ENCODE assay signal across 26 cellular contexts in genomic region chr3:49556500-49557275, GRCh38.
"Had no signal": no experiment of that assay in that cellular context is flagged by ENCODE, and none has a peak within 500 bp of the region (broad histone marks: within the 10 kb centered on the region; RNA-seq: fewer than 3 reads in every experiment).

No MANE protein-coding gene starts in this region.

- H3K4me3 Mint-ChIP-seq: activated naive CD4-positive, alpha-beta T cell treated with anti-CD3 and anti-CD28 coated beads for 36 hours; activated naive CD8-positive, alpha-beta T cell treated with anti-CD3 and anti-CD28 coated beads, Interleukin-2, amount 10 ng/mL, durations not matched to agents 7 days and 5 days; activated T-helper 1 cell treated with anti-CD3 and anti-CD28 coated beads, Interleukin-12 subunit alpha, Interleukin-12 subunit beta, Interleukin-2, Interleukin-4 antibody, amounts not matched to agents 30 ng/mL and 10 ng/mL and 1 ng/mL, durations not matched to agents 14 hours and 24 hours and 36 hours had no signal

- H3K9me3 Mint-ChIP-seq: activated naive CD4-positive, alpha-beta T cell treated with anti-CD3 and anti-CD28 coated beads for 36 hours; activated T-helper 1 cell treated with anti-CD3 and anti-CD28 coated beads, Interleukin-12 subunit alpha, Interleukin-12 subunit beta, Interleukin-2, Interleukin-4 antibody, amounts not matched to agents 30 ng/mL and 10 ng/mL and 1 ng/mL, durations not matched to agents 14 hours and 24 hours and 36 hours had no signal

- DNase-seq: activated CD4-positive, alpha-beta T cell treated with anti-CD3 and anti-CD28 coated beads for 48 hours; activated CD4-positive, alpha-beta T cell treated with anti-CD3 and anti-CD28 coated beads, Interleukin-2, amount 50 U/mL, for 48 hours; activated CD8-positive, alpha-beta memory T cell treated with anti-CD3 and anti-CD28 coated beads, Interleukin-2, amount 50 U/mL, for 4 hours; activated effector memory CD4-positive, alpha-beta T cell treated with anti-CD3 and anti-CD28 coated beads, Interleukin-2, amount 50 U/mL, for 16 hours; activated naive CD4-positive, alpha-beta T cell treated with anti-CD3 and anti-CD28 coated beads for 36 hours; activated naive CD8-positive, alpha-beta T cell treated with anti-CD3 and anti-CD28 coated beads, Interleukin-2, amount 10 ng/mL, durations not matched to agents 7 days and 5 days; activated T-cell treated with anti-CD3 and anti-CD28 coated beads, Interleukin-2, amount 50 U/mL, for 1 hour; central memory CD4-positive, alpha-beta T cell; dermis blood vessel endothelial cell; effector CD8-positive, alpha-beta T cell; gastrocnemius medialis; immature natural killer cell; kidney; left colon; mammary epithelial cell; nephron progenitor cell; right cardiac atrium; stimulated activated CD4-positive, alpha-beta T cell treated with anti-CD3 and anti-CD28 coated beads, Interleukin-15, amount 100 ng/mL, for 24 hours; stimulated activated CD4-positive, alpha-beta T cell treated with anti-CD3 and anti-CD28 coated beads, Interleukin-2, amount 100 ng/mL, for 24 hours; stimulated activated naive CD4-positive, alpha-beta T cell; WERI-Rb-1 had no signal

- H3K27ac ChIP-seq: gastrocnemius medialis, heart left ventricle, suprapubic skin, tibial nerve, WERI-Rb-1 had no signal

- H3K36me3 Mint-ChIP-seq: activated naive CD8-positive, alpha-beta T cell treated with anti-CD3 and anti-CD28 coated beads, Interleukin-2, amount 10 ng/mL, durations not matched to agents 7 days and 5 days; immature natural killer cell had no signal

- ATAC-seq: activated CD4-positive, CD25-positive, alpha-beta regulatory T cell treated with anti-CD3 and anti-CD28 coated beads, Interleukin-2, amount 50 U/mL, for 24 hours; gastrocnemius medialis; heart left ventricle; left colon; right cardiac atrium had no signal

- H3K27me3 ChIP-seq: gastrocnemius medialis, suprapubic skin, tibial nerve had no signal

- H3K27ac Mint-ChIP-seq: activated naive CD4-positive, alpha-beta T cell treated with anti-CD3 and anti-CD28 coated beads for 36 hours; activated naive CD8-positive, alpha-beta T cell treated with anti-CD3 and anti-CD28 coated beads, Interleukin-2, amount 10 ng/mL, durations not matched to agents 7 days and 5 days; activated T-helper 1 cell treated with anti-CD3 and anti-CD28 coated beads, Interleukin-12 subunit alpha, Interleukin-12 subunit beta, Interleukin-2, Interleukin-4 antibody, amounts not matched to agents 30 ng/mL and 10 ng/mL and 1 ng/mL, durations not matched to agents 14 hours and 24 hours and 36 hours; immature natural killer cell; nephron progenitor cell had no signal

- H3K9me3 ChIP-seq: gastrocnemius medialis, heart left ventricle, suprapubic skin had no signal
